In the genomic region with DNA sequence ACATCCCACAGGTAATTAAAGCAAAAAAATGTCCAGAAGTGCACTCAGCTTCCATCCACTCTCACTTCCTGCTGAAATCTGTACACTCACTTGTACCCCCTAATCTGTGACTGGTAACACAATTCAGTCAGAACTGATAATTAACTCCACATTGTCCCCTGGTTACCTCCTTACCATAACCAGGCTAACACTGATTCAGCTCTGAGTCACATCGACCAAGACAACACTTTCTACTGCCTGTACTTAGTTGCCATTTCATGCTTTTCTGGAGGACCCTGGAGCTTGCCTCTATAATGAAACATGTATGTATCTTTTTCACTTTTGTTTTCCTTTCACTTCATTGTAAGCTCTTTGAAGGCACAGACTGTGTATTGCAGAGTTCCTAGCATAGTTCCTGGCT, we compare ENCODE assay signal across 30 cellular contexts.
A peak's percentile ranks its signal among the peaks of the same experiment; 100 is the strongest.
DNase-seq lines count a peak whose midpoint lies in the region; ATAC-seq and TF ChIP-seq lines count a peak whose summit lies in the region.
"Had no signal": no experiment of that assay in that cellular context is flagged by ENCODE, and none has a peak within 500 bp of the region (broad histone marks: within the 10 kb centered on the region; RNA-seq: fewer than 3 reads in every experiment).

No MANE protein-coding gene starts in this region.

- H3K27ac Mint-ChIP-seq in Caco-2 (ENCODE audit: unreplicated experiment) = no peak overlapping the region
- H3K27ac Mint-ChIP-seq: activated CD4-positive, alpha-beta T cell treated with anti-CD3 and anti-CD28 coated beads, Interleukin-2, amount 10 ng/mL, durations not matched to agents 7 days and 5 days; activated CD8-positive, alpha-beta memory T cell treated with anti-CD3 and anti-CD28 coated beads, Interleukin-2, amount 10 ng/mL, durations not matched to agents 7 days and 5 days; activated naive CD4-positive, alpha-beta T cell treated with anti-CD3 and anti-CD28 coated beads, Interleukin-2, amount 50 U/mL, for 72 hours; activated T-helper 1 cell treated with anti-CD3 and anti-CD28 coated beads, Interleukin-12 subunit alpha, Interleukin-12 subunit beta, Interleukin-2, Interleukin-4 antibody, amounts not matched to agents 30 ng/mL and 10 ng/mL and 1 ng/mL, durations not matched to agents 14 hours and 24 hours and 36 hours; natural killer cell treated with Interleukin-12 subunit alpha and Interleukin-12 subunit beta and Interleukin-15 and Interleukin-18, amount 100 ng/mL, for 72 hours had no signal

- no TSS peak for BruUV-seq in Caco-2 (replicated peaks; lab: Mats Ljungman, UMichigan)

- no peaks in the 10 kb centered on the region for H3K36me3 Mint-ChIP-seq in Caco-2 (ENCODE audit: insufficient read depth, unreplicated experiment)
- H3K36me3 Mint-ChIP-seq: activated CD8-positive, alpha-beta memory T cell treated with anti-CD3 and anti-CD28 coated beads, Interleukin-2, amount 10 ng/mL, durations not matched to agents 7 days and 5 days; activated naive CD4-positive, alpha-beta T cell treated with anti-CD3 and anti-CD28 coated beads, Interleukin-2, amount 50 U/mL, for 72 hours had no signal

- no peaks in the 10 kb centered on the region for H3K9me3 Mint-ChIP-seq in Caco-2 (ENCODE audit: unreplicated experiment)
- H3K9me3 Mint-ChIP-seq: activated CD4-positive, alpha-beta T cell treated with anti-CD3 and anti-CD28 coated beads, Interleukin-2, amount 10 ng/mL, durations not matched to agents 7 days and 5 days; activated T-helper 1 cell treated with anti-CD3 and anti-CD28 coated beads, Interleukin-12 subunit alpha, Interleukin-12 subunit beta, Interleukin-2, Interleukin-4 antibody, amounts not matched to agents 30 ng/mL and 10 ng/mL and 1 ng/mL, durations not matched to agents 14 hours and 24 hours and 36 hours had no signal

- H3K4me1 Mint-ChIP-seq in Caco-2 (ENCODE audit: low read depth, unreplicated experiment) = no peaks in the 10 kb centered on the region
- H3K4me1 Mint-ChIP-seq: activated CD4-positive, alpha-beta T cell treated with anti-CD3 and anti-CD28 coated beads, Interleukin-2, amount 10 ng/mL, durations not matched to agents 7 days and 5 days; activated CD8-positive, alpha-beta memory T cell treated with anti-CD3 and anti-CD28 coated beads, Interleukin-2, amount 10 ng/mL, durations not matched to agents 7 days and 5 days had no signal

- intact Hi-C loops in Caco-2 (cut with micrococcal nuclease; ENCODE audit: unreplicated experiment) = no loop called here

- no peak overlapping the region for H3K4me3 Mint-ChIP-seq in Caco-2 (ENCODE audit: unreplicated experiment)
- H3K4me3 Mint-ChIP-seq: activated CD4-positive, alpha-beta T cell treated with anti-CD3 and anti-CD28 coated beads, Interleukin-2, amount 10 ng/mL, durations not matched to agents 7 days and 5 days; activated CD8-positive, alpha-beta memory T cell treated with anti-CD3 and anti-CD28 coated beads, Interleukin-2, amount 10 ng/mL, durations not matched to agents 7 days and 5 days; activated T-helper 1 cell treated with anti-CD3 and anti-CD28 coated beads, Interleukin-12 subunit alpha, Interleukin-12 subunit beta, Interleukin-2, Interleukin-4 antibody, amounts not matched to agents 30 ng/mL and 10 ng/mL and 1 ng/mL, durations not matched to agents 14 hours and 24 hours and 36 hours; natural killer cell treated with Interleukin-12 subunit alpha and Interleukin-12 subunit beta and Interleukin-15 and Interleukin-18, amount 100 ng/mL, for 72 hours had no signal

- H3K27me3 ChIP-seq in foreskin keratinocyte (no peaks in the 10 kb centered on the region), Caco-2 (replicated peaks; ENCODE audit: control insufficient read depth, insufficient read depth, low read length) (no peaks in the 10 kb centered on the region)
- H3K27me3 ChIP-seq: ascending aorta, transverse colon had no signal

- POLR2A ChIA-PET in Caco-2 (lab: Charles Lee) = no interaction called here

- H3K4me3 ChIP-seq in Caco-2 (ENCODE audit: low read depth, low read length) = no peak overlapping the region
- H3K4me3 ChIP-seq: ascending aorta, HAP-1, transverse colon had no signal

- no peaks in the 10 kb centered on the region for H3K27me3 Mint-ChIP-seq in Caco-2 (ENCODE audit: insufficient read depth, unreplicated experiment)
- H3K27me3 Mint-ChIP-seq: activated CD4-positive, alpha-beta T cell treated with anti-CD3 and anti-CD28 coated beads, Interleukin-2, amount 10 ng/mL, durations not matched to agents 7 days and 5 days; activated CD8-positive, alpha-beta memory T cell treated with anti-CD3 and anti-CD28 coated beads, Interleukin-2, amount 10 ng/mL, durations not matched to agents 7 days and 5 days; natural killer cell treated with Interleukin-12 subunit alpha and Interleukin-12 subunit beta and Interleukin-15 and Interleukin-18, amount 100 ng/mL, for 72 hours had no signal

- no peak for TF ChIP-seq CTCF in foreskin keratinocyte (conservative IDR thresholded peaks at IDR 0.05)
- TF ChIP-seq CTCF in Caco-2 (IDR thresholded peaks at IDR 0.05; ENCODE audit: insufficient read depth in 1 of 2, low read depth in 1 of 2, low read length in 1 of 2, severe bottlenecking in 1 of 2, unreplicated experiment in 1 of 2) = no peak

- ATAC-seq in GM18520 (IDR thresholded peaks at IDR 0.05; ENCODE audit: unreplicated experiment) = peak; percentile 37
- ATAC-seq in foreskin keratinocyte = peak; percentile 35
- ATAC-seq: activated CD8-positive, alpha-beta memory T cell treated with anti-CD3 and anti-CD28 coated beads, Interleukin-2, amount 10 ng/mL, durations not matched to agents 7 days and 5 days; activated naive CD4-positive, alpha-beta T cell treated with anti-CD3 and anti-CD28 coated beads, Interleukin-2, amount 50 U/mL, for 72 hours; esophagus mucosa; natural killer cell treated with Interleukin-12 subunit alpha and Interleukin-12 subunit beta and Interleukin-15 and Interleukin-18, amount 100 ng/mL, for 72 hours; sciatic nerve had no signal

- DNase-seq in M059J (ENCODE audit: low read depth) (peak; percentile 1), astrocyte of the hippocampus (ENCODE audit: low read depth, low spot score) (peak; percentile 32), foreskin keratinocyte (peak in 1 of 2 donors; percentile 10), Caco-2 (no peak), midbrain (lab: John Stamatoyannopoulos, UW) (no peak), NCI-H1694 (lab: John Stamatoyannopoulos, UW) (no peak), KG1 (lab: John Stamatoyannopoulos, UW) (no peak)
- DNase-seq: activated CD4-positive, alpha-beta T cell treated with anti-CD3 and anti-CD28 coated beads, Interleukin-2, amount 10 ng/mL, durations not matched to agents 7 days and 5 days; activated CD8-positive, alpha-beta memory T cell treated with anti-CD3 and anti-CD28 coated beads, Interleukin-2, amount 10 ng/mL, durations not matched to agents 7 days and 5 days; effector CD8-positive, alpha-beta T cell; glutamatergic neuron; Kasumi-1; NCI-H1105 treated with DMSO at 0.1 percent for 48 hours; NCI-H510A treated with DMSO at 0.1 percent for 48 hours; SK-N-SH; stimulated activated CD4-positive, alpha-beta T cell treated with anti-CD3 and anti-CD28 coated beads, Interleukin-15, amount 100 ng/mL, for 24 hours; stimulated activated CD8-positive, alpha-beta memory T cell treated with anti-CD3 and anti-CD28 coated beads, Interleukin-4, amount 100 ng/mL, for 48 hours; T-helper 2 cell; transverse colon had no signal

- H3K9me3 ChIP-seq in Caco-2 = no peaks in the 10 kb centered on the region
- H3K9me3 ChIP-seq: ascending aorta, HAP-1, SK-N-SH, transverse colon had no signal

- H3K4me1 ChIP-seq in foreskin keratinocyte (no peaks in the 10 kb centered on the region), Caco-2 (no peaks in the 10 kb centered on the region)
- H3K4me1 ChIP-seq: ascending aorta, HAP-1, parathyroid adenoma, transverse colon had no signal

- no peak overlapping the region for H3K27ac ChIP-seq in foreskin keratinocyte
- H3K27ac ChIP-seq: ascending aorta, parathyroid adenoma, RWPE1, transverse colon, VCaP had no signal

- no peaks in the 10 kb centered on the region for H3K36me3 ChIP-seq in Caco-2 (ENCODE audit: control insufficient read depth, insufficient read depth, low read length)
- H3K36me3 ChIP-seq: ascending aorta, HAP-1, transverse colon had no signal

- CTCF ChIA-PET in Caco-2 (lab: Charles Lee) = no interaction called here

Comparison
In these comparisons a context has a peak if more than half of its experiments do, and no peak if none do; other contexts are left out.
1. DNase-seq: peak in M059J (single experiment) and astrocyte of the hippocampus (single experiment); none in Caco-2 (0 of 2), midbrain (single experiment), NCI-H1694 (single experiment) and KG1 (single experiment).